12 cellular contexts compared by ENCODE assay signal in the genomic region with DNA sequence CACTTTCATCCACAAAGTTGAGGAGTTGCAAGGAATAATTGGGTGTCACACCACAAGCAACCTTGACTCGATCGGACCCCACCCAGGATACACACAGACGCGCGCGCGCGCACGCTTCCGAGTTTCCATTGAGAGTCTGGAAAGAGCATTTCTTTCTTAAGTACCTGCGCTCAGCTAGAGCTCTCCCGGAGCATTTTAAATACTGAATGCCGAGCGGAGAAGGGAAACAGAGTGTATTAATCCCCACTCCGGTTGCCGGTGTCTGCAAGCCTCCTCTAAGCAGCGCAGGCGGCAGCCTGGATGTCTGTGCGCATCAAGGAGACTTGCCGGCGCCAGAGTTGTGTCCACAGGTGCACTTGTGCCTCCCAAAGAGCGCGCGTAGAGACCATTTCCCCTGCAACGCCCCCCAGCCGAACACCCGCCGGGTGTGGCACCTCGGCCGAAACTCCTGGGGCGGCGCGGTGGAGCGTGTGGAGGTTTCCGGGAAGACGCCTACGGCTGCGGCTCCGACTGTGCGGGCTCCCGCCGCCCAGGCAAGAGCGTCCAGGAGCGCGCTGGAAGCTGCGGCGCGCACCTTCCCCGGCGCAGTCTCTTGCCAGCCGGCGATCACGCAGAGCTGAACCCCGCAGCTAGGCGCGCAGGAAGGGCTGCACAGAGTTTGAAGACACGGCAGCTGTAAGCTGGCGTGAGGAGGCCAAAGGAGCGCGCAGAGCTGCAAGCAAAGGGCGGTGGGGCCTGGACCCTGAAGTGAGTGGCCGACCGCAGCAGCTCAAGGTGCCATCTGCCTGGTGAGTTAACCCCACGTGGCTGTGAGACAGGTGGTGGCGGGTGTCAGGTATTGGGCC. TPM values are rescaled to one million over a fixed set of nuclear protein-coding genes. Genes with fewer than 3 reads are reported as not detected.
DNase-seq lines count a peak whose midpoint lies in the region; ATAC-seq and TF ChIP-seq lines count a peak whose summit lies in the region.
"Had no signal": no experiment of that assay in that cellular context is flagged by ENCODE, and none has a peak within 500 bp of the region (broad histone marks: within the 10 kb centered on the region; RNA-seq: fewer than 3 reads in every experiment).

No MANE protein-coding gene starts in this region.

- intact Hi-C loops in Panc1 (cut with micrococcal nuclease; ENCODE audit: unreplicated experiment), result no loop called here

- BruUV-seq in Panc1 (replicated peaks; lab: Mats Ljungman, UMichigan), result no TSS peak

- peaks cover 57% of the 10 kb centered on the region for H3K27me3 ChIP-seq in Panc1 (ENCODE audit: control insufficient read depth, insufficient read depth, low read length)

- TF ChIP-seq CTCF in Panc1 (IDR thresholded peaks at IDR 0.05), result no peak

- DNase-seq in NCI-H187 (lab: John Stamatoyannopoulos, UW), result peak; percentile 49 to 63
- no peak for DNase-seq in NCI-H187 treated with DMSO at 0.1 percent for 48 hours (lab: John Stamatoyannopoulos, UW)
- DNase-seq in Panc1 (ENCODE audit: low read depth, low spot score), result no peak
- DNase-seq in stimulated activated naive B cell treated with anti-CD40 and anti-IgM and Interleukin-4, amounts not matched to agents 10 μg/mL and 1 μg/mL and 100 μg/mL, for 72 hours, result no peak
- DNase-seq in HPDE6-E6E7 (ENCODE audit: extremely low spot score), result no peak
- DNase-seq in stimulated activated CD4-positive, alpha-beta T cell treated with anti-CD3 and anti-CD28 coated beads, Interleukin-4, amount 100 ng/mL, for 4 hours, result no peak

- H3K9me3 ChIP-seq in Panc1 (ENCODE audit: control insufficient read depth, insufficient read depth, low read depth, low read length) (no peaks in the 10 kb centered on the region), iPS-18c (ENCODE audit: control insufficient read depth, insufficient read depth, low read length) (peaks cover 2% of the 10 kb centered on the region)

- H3K36me3 Mint-ChIP-seq in stimulated activated naive B cell treated with anti-CD40 and anti-IgM and Interleukin-4, amounts not matched to agents 10 μg/mL and 1 μg/mL and 100 μg/mL, for 72 hours, result peaks cover 0 to 3% of the 10 kb centered on the region in 2 donors

- peaks cover 0 to 4% of the 10 kb centered on the region in 2 donors for H3K9me3 Mint-ChIP-seq in stimulated activated naive B cell treated with anti-CD40 and anti-IgM and Interleukin-4, amounts not matched to agents 10 μg/mL and 1 μg/mL and 100 μg/mL, for 72 hours
- H3K9me3 Mint-ChIP-seq: dendritic cell treated with granulocyte-macrophage colony-stimulating factor and Interleukin-4, amounts not matched to agents 40 ng/mL and 50 ng/mL, for 4 days had no signal

- POLR2A ChIA-PET in Panc1 (lab: Charles Lee), result no interaction called here

- peaks cover 5% of the 10 kb centered on the region for H3K4me1 ChIP-seq in Panc1 (ENCODE audit: control insufficient read depth, insufficient read depth, low read length)

- in situ Hi-C loops in Panc1 (cut with HindIII; ENCODE audit: low pct_unique_long_range_greater_than_20kb, low sequenced_read_pairs), result no loop called here

- H3K4me3 Mint-ChIP-seq in stimulated activated naive B cell treated with anti-CD40 and anti-IgM and Interleukin-4, amounts not matched to agents 10 μg/mL and 1 μg/mL and 100 μg/mL, for 72 hours, result peak overlapping the region; percentile 33 to 50
- H3K4me3 Mint-ChIP-seq: dendritic cell treated with granulocyte-macrophage colony-stimulating factor and Interleukin-4, amounts not matched to agents 40 ng/mL and 50 ng/mL, for 4 days had no signal

- ATAC-seq in Panc1, result peak; percentile 59
- ATAC-seq in stimulated activated naive B cell treated with anti-CD40 and anti-IgM and Interleukin-4, amounts not matched to agents 10 μg/mL and 1 μg/mL and 100 μg/mL, for 72 hours (replicated peaks), result no peak
- ATAC-seq in HG02870 (IDR thresholded peaks at IDR 0.05; ENCODE audit: unreplicated experiment), result no peak

- H3K4me1 Mint-ChIP-seq in stimulated activated naive B cell treated with anti-CD40 and anti-IgM and Interleukin-4, amounts not matched to agents 10 μg/mL and 1 μg/mL and 100 μg/mL, for 72 hours, result peaks cover 12% of the 10 kb centered on the region in 2 donors

- H3K4me3 ChIP-seq in Panc1 (ENCODE audit: low read depth in 2 of 2, low read length in 2 of 2) (peak overlapping the region; percentile 20 to 35), iPS-18c (ENCODE audit: insufficient read depth, low read depth, low read length) (peak overlapping the region; percentile 71)

- CTCF ChIA-PET in Panc1 (lab: Charles Lee), result no interaction called here

- no peak overlapping the region for H3K27ac ChIP-seq in Panc1 (ENCODE audit: low read length)
- H3K27ac ChIP-seq: VCaP had no signal

- peak overlapping the region; percentile 86 for H3K27ac Mint-ChIP-seq in stimulated activated naive B cell treated with anti-CD40 and anti-IgM and Interleukin-4, amounts not matched to agents 10 μg/mL and 1 μg/mL and 100 μg/mL, for 72 hours
- H3K27ac Mint-ChIP-seq: dendritic cell treated with granulocyte-macrophage colony-stimulating factor and Interleukin-4, amounts not matched to agents 40 ng/mL and 50 ng/mL, for 4 days had no signal

- H3K36me3 ChIP-seq in Panc1 (ENCODE audit: control insufficient read depth, insufficient read depth, low read length), result peaks cover 4% of the 10 kb centered on the region; the same call in 1 of the 2 replicates

- H3K27me3 Mint-ChIP-seq in stimulated activated naive B cell treated with anti-CD40 and anti-IgM and Interleukin-4, amounts not matched to agents 10 μg/mL and 1 μg/mL and 100 μg/mL, for 72 hours, result peaks cover 71 to 82% of the 10 kb centered on the region in 2 donors

RNA-seq across cellular contexts. Expression of gene FEZF1, which starts 1.1 kb away (rescaled TPM):
- total RNA-seq in Panc1 (2021; ENCODE audit: unreplicated experiment), result not detected
- polyA plus RNA-seq in Panc1 (2012; ENCODE audit: insufficient read length), result not detected
- total RNA-seq: pulmonary artery endothelial cell had no signal
- polyA plus RNA-seq: AG04450 had no signal

Comparison
In these comparisons a context has a peak if more than half of its experiments do, and no peak if none do; other contexts are left out.
1. DNase-seq: peak in NCI-H187 (2 of 2); none in NCI-H187 treated with DMSO at 0.1 percent for 48 hours (single experiment), Panc1 (single experiment), stimulated activated naive B cell treated with anti-CD40 and anti-IgM and Interleukin-4, amounts not matched to agents 10 μg/mL and 1 μg/mL and 100 μg/mL, for 72 hours (single experiment), HPDE6-E6E7 (single experiment) and stimulated activated CD4-positive, alpha-beta T cell treated with anti-CD3 and anti-CD28 coated beads, Interleukin-4, amount 100 ng/mL, for 4 hours (0 of 2).